Comparison of ENCODE assay signal across 25 cellular contexts in the genomic region with DNA sequence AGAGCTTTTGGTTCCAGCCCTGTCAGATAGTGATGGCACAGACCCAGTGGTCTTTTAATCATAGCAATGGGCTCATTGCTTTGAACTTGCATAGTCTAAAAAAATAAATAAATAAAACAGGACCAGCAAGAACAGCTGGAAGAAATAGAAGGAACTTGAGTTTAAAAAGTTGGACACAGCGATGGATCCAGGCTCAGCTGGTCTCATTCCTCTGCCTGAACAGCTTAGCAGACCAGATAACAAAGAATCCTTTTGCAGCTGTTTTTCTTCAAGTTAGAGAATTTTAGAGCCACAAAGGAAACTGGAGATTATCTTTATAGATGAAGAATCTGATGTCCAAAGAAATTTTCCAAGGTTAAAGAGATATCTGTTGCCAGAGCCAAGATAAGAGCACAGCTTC.
DNase-seq lines count a peak whose midpoint lies in the region; ATAC-seq, FAIRE-seq and TF ChIP-seq lines count a peak whose summit lies in the region.
"Had no signal": no experiment of that assay in that cellular context is flagged by ENCODE, and none has a peak within 500 bp of the region (broad histone marks: within the 10 kb centered on the region; RNA-seq: fewer than 3 reads in every experiment).

No MANE protein-coding gene starts in this region.

- H3K4me1 Mint-ChIP-seq in stimulated activated effector memory CD8-positive, alpha-beta T cell treated with anti-CD3 and anti-CD28 coated beads, Interleukin-12 subunit alpha, Interleukin-12 subunit beta, amount 100 ng/mL, for 72 hours: no peaks in the 10 kb centered on the region
- H3K4me1 Mint-ChIP-seq: IgD-negative memory B cell had no signal

- no peak for FAIRE-seq in kidney (lab: Jason Lieb, UNC)
- FAIRE-seq: A204.1, GM19239, H1 had no signal

- no peak for TF ChIP-seq EP300 in sigmoid colon (IDR thresholded peaks at IDR 0.05)

- no peaks in the 10 kb centered on the region for H3K9me3 ChIP-seq in AG04450 (ENCODE audit: control insufficient read depth, insufficient read depth, low read length)
- H3K9me3 ChIP-seq in right atrium auricular region: no peaks in the 10 kb centered on the region
- no peaks in the 10 kb centered on the region for H3K9me3 ChIP-seq in sigmoid colon
- no peaks in the 10 kb centered on the region for H3K9me3 ChIP-seq in kidney (ENCODE audit: control insufficient read depth in 1 of 2, low read length in 2 of 2)
- H3K9me3 ChIP-seq: Caco-2, MG63 had no signal

- no peak overlapping the region for H3K4me3 Mint-ChIP-seq in stimulated activated effector memory CD8-positive, alpha-beta T cell treated with anti-CD3 and anti-CD28 coated beads, Interleukin-12 subunit alpha, Interleukin-12 subunit beta, amount 100 ng/mL, for 72 hours
- H3K4me3 Mint-ChIP-seq: CD4-positive, alpha-beta T cell; IgD-negative memory B cell had no signal

- TF ChIP-seq POLR2A in sigmoid colon (IDR thresholded peaks at IDR 0.05): no peak

- TF ChIP-seq CTCF in AG04450 (IDR thresholded peaks at IDR 0.05; ENCODE audit: low read depth, low read length) (no peak), right atrium auricular region (IDR thresholded peaks at IDR 0.05) (no peak), sigmoid colon (IDR thresholded peaks at IDR 0.05) (no peak), kidney (IDR thresholded peaks at IDR 0.05; ENCODE audit: borderline replicate concordance, extremely low read depth, insufficient read depth) (no peak)

- H3K27ac Mint-ChIP-seq in stimulated activated effector memory CD8-positive, alpha-beta T cell treated with anti-CD3 and anti-CD28 coated beads, Interleukin-12 subunit alpha, Interleukin-12 subunit beta, amount 100 ng/mL, for 72 hours: no peak overlapping the region
- H3K27ac Mint-ChIP-seq: CD4-positive, alpha-beta T cell; IgD-negative memory B cell had no signal

- POLR2A ChIA-PET in AG04450 (lab: Yijun Ruan, JAX): interaction anchor here (0.5 kb wide), 1 partner anchor 1039 kb away, joined by 3 read pairs; no protein-coding TSS in a partner anchor

- peaks cover 4% of the 10 kb centered on the region for H3K9me3 Mint-ChIP-seq in stimulated activated effector memory CD8-positive, alpha-beta T cell treated with anti-CD3 and anti-CD28 coated beads, Interleukin-12 subunit alpha, Interleukin-12 subunit beta, amount 100 ng/mL, for 72 hours

- H3K27me3 ChIP-seq in AG04450 (ENCODE audit: control insufficient read depth, insufficient read depth, low read length) (no peaks in the 10 kb centered on the region), right atrium auricular region (no peaks in the 10 kb centered on the region), sigmoid colon (no peaks in the 10 kb centered on the region)
- H3K27me3 ChIP-seq: MG63 had no signal

- CTCF ChIA-PET in AG04450 (lab: Charles Lee): no interaction called here

- intact Hi-C loops in sigmoid colon (cut with DNase I): no loop called here
- intact Hi-C loops in kidney (cut with DNase I): no loop called here

- H3K36me3 Mint-ChIP-seq in stimulated activated effector memory CD8-positive, alpha-beta T cell treated with anti-CD3 and anti-CD28 coated beads, Interleukin-12 subunit alpha, Interleukin-12 subunit beta, amount 100 ng/mL, for 72 hours: no peaks in the 10 kb centered on the region
- H3K36me3 Mint-ChIP-seq: IgD-negative memory B cell had no signal

- peak; percentile 21 for DNase-seq in AG04450 (ENCODE audit: low read depth, low spot score)
- DNase-seq in fibroblast of peridontal ligament (ENCODE audit: extremely low read depth): peak; percentile 15
- DNase-seq in right atrium auricular region (ENCODE audit: low spot score): no peak
- DNase-seq in sigmoid colon: peak; percentile 69
- no peak for DNase-seq in stimulated activated effector memory CD8-positive, alpha-beta T cell treated with anti-CD3 and anti-CD28 coated beads, Interleukin-12 subunit alpha, Interleukin-12 subunit beta, amount 100 ng/mL, for 72 hours (ENCODE audit: low spot score in 2 of 2)
- no peak for DNase-seq in foreskin melanocyte
- no peak for DNase-seq in kidney
- DNase-seq in SW 1271 (lab: John Stamatoyannopoulos, UW): no peak
- DNase-seq: Caco-2; CD4-positive, alpha-beta T cell; GF-D8; Karpas-422; MG63; NCI-H1048; NCI-H1436; NCI-H1930; NCI-H226; NCI-H524; NCI-H82; PC-9 had no signal

- H3K36me3 ChIP-seq in right atrium auricular region (no peaks in the 10 kb centered on the region), sigmoid colon (no peaks in the 10 kb centered on the region), kidney (ENCODE audit: control insufficient read depth in 1 of 2, insufficient read depth in 2 of 2, low read length in 2 of 2) (no peaks in the 10 kb centered on the region)
- H3K36me3 ChIP-seq: MG63 had no signal

- H3K4me3 ChIP-seq in AG04450 (ENCODE audit: low read depth, low read length) (no peak overlapping the region), right atrium auricular region (no peak overlapping the region), sigmoid colon (no peak overlapping the region), kidney (ENCODE audit: low read length in 2 of 2) (no peak overlapping the region)
- H3K4me3 ChIP-seq: MG63, PC-9 had no signal

- ATAC-seq in stimulated activated effector memory CD8-positive, alpha-beta T cell treated with anti-CD3 and anti-CD28 coated beads, Interleukin-12 subunit alpha, Interleukin-12 subunit beta, amount 100 ng/mL, for 72 hours: no peak

- H3K9ac ChIP-seq in kidney (ENCODE audit: low read length in 2 of 2): no peak overlapping the region

- 76 to 87% methylated on average over 1 of the region's 1 CpG for WGBS in sigmoid colon, 2 donors

- H3K4me1 ChIP-seq in right atrium auricular region (peaks cover 0 to 61% of the 10 kb centered on the region in 2 donors), sigmoid colon (peaks cover 0 to 29% (median 24%) of the 10 kb centered on the region in 4 donors), kidney (ENCODE audit: control insufficient read depth in 1 of 2, insufficient read depth in 1 of 2, low read depth in 1 of 2, low read length in 2 of 2) (peaks cover 0 to 9% of the 10 kb centered on the region in 2 donors)
- H3K4me1 ChIP-seq: Caco-2 had no signal

- no peak overlapping the region for H3K27ac ChIP-seq in AG04450 (ENCODE audit: low read depth, low read length)
- H3K27ac ChIP-seq in right atrium auricular region: peak overlapping the region; percentile 64 to 96
- no peak overlapping the region for H3K27ac ChIP-seq in sigmoid colon
- H3K27ac ChIP-seq in kidney (ENCODE audit: low read depth in 2 of 2, low read length in 2 of 2): no peak overlapping the region
- H3K27ac ChIP-seq: PC-9, RWPE1 had no signal

Comparison
In these comparisons a context has a peak if more than half of its experiments do, and no peak if none do; other contexts are left out.
1. DNase-seq: peak in AG04450 (single experiment), fibroblast of peridontal ligament (single experiment) and sigmoid colon (single experiment); none in right atrium auricular region (single experiment), stimulated activated effector memory CD8-positive, alpha-beta T cell treated with anti-CD3 and anti-CD28 coated beads, Interleukin-12 subunit alpha, Interleukin-12 subunit beta, amount 100 ng/mL, for 72 hours (0 of 2), foreskin melanocyte (single experiment), kidney (single experiment) and SW 1271 (0 of 2).
2. H3K27ac ChIP-seq: peak in right atrium auricular region (2 of 2); none in AG04450 (single experiment), sigmoid colon (0 of 4) and kidney (0 of 2).